4 cellular contexts compared by ENCODE assay signal in genomic region chr5:137724251-137724650, GRCh38.
"Had no signal": no experiment of that assay in that cellular context is flagged by ENCODE, and none has a peak within 500 bp of the region (broad histone marks: within the 10 kb centered on the region; RNA-seq: fewer than 3 reads in every experiment).

No MANE protein-coding gene starts in this region.

- DNase-seq: H9, HCEC 1CT, KBM-7 had no signal

- H3K4me3 ChIP-seq: GM23338 had no signal

- ATAC-seq: GM23338 had no signal
